Comparison of ENCODE assay signal across 1 cellular context in the genomic region with DNA sequence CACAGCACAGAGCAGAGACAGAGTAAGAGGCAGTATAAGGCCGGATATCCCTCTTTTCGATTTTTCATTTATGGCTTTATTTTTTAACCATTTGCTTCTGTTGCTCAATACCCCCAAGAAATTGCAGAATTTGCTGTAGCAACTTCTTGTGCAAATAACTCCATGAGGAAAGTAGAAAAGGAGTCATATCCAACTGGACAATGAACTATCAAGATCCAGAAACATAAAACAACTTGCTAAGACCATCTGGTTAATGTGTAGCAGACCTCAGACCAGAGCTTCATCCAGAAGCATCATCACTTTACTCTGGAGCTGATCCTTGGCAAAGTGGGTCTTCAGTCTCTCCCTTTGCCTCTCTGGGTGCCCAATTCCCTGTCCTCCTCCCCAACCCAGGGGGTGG.
TF ChIP-seq lines count a peak whose summit lies in the region.

No MANE protein-coding gene starts in this region.

TF ChIP-seq in HCT116, 20 proteins besides CTCF, POLR2A, EP300 and RAD21:
- TF ChIP-seq, protein P1, sequence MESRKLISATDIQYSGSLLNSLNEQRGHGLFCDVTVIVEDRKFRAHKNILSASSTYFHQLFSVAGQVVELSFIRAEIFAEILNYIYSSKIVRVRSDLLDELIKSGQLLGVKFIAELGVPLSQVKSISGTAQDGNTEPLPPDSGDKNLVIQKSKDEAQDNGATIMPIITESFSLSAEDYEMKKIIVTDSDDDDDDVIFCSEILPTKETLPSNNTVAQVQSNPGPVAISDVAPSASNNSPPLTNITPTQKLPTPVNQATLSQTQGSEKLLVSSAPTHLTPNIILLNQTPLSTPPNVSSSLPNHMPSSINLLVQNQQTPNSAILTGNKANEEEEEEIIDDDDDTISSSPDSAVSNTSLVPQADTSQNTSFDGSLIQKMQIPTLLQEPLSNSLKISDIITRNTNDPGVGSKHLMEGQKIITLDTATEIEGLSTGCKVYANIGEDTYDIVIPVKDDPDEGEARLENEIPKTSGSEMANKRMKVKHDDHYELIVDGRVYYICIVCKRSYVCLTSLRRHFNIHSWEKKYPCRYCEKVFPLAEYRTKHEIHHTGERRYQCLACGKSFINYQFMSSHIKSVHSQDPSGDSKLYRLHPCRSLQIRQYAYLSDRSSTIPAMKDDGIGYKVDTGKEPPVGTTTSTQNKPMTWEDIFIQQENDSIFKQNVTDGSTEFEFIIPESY (IDR thresholded peaks at IDR 0.05; ENCODE audit: extremely low read depth, insufficient replicate concordance, low read length): no peak
- TF ChIP-seq ELF1 (IDR thresholded peaks at IDR 0.05; ENCODE audit: borderline replicate concordance, low read depth): no peak
- TF ChIP-seq EZH2phosphoT487 (IDR thresholded peaks at IDR 0.05; ENCODE audit: borderline replicate concordance): no peak
- no peak for TF ChIP-seq FOSL1 (IDR thresholded peaks at IDR 0.05; ENCODE audit: low read depth)
- TF ChIP-seq ZNF274 (IDR thresholded peaks at IDR 0.05; ENCODE audit: low read depth, low read length): no peak
- TF ChIP-seq, protein P2, sequence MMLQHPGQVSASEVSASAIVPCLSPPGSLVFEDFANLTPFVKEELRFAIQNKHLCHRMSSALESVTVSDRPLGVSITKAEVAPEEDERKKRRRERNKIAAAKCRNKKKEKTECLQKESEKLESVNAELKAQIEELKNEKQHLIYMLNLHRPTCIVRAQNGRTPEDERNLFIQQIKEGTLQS (IDR thresholded peaks at IDR 0.05): no peak
- no peak for TF ChIP-seq ZFX (IDR thresholded peaks at IDR 0.05)
- TF ChIP-seq POLR2AphosphoS5 (IDR thresholded peaks at IDR 0.05; ENCODE audit: low read depth, low read length): no peak
- no peak for TF ChIP-seq EGR1 (IDR thresholded peaks at IDR 0.05; ENCODE audit: low read depth)
- TF ChIP-seq, protein P3, sequence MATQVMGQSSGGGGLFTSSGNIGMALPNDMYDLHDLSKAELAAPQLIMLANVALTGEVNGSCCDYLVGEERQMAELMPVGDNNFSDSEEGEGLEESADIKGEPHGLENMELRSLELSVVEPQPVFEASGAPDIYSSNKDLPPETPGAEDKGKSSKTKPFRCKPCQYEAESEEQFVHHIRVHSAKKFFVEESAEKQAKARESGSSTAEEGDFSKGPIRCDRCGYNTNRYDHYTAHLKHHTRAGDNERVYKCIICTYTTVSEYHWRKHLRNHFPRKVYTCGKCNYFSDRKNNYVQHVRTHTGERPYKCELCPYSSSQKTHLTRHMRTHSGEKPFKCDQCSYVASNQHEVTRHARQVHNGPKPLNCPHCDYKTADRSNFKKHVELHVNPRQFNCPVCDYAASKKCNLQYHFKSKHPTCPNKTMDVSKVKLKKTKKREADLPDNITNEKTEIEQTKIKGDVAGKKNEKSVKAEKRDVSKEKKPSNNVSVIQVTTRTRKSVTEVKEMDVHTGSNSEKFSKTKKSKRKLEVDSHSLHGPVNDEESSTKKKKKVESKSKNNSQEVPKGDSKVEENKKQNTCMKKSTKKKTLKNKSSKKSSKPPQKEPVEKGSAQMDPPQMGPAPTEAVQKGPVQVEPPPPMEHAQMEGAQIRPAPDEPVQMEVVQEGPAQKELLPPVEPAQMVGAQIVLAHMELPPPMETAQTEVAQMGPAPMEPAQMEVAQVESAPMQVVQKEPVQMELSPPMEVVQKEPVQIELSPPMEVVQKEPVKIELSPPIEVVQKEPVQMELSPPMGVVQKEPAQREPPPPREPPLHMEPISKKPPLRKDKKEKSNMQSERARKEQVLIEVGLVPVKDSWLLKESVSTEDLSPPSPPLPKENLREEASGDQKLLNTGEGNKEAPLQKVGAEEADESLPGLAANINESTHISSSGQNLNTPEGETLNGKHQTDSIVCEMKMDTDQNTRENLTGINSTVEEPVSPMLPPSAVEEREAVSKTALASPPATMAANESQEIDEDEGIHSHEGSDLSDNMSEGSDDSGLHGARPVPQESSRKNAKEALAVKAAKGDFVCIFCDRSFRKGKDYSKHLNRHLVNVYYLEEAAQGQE (IDR thresholded peaks at IDR 0.05; ENCODE audit: low read depth): no peak
- TF ChIP-seq SRF (IDR thresholded peaks at IDR 0.05; ENCODE audit: low read depth): no peak
- TF ChIP-seq YY1 (IDR thresholded peaks at IDR 0.05; ENCODE audit: extremely low read depth, insufficient replicate concordance, low read depth, low read length): no peak
- TF ChIP-seq, protein P4, sequence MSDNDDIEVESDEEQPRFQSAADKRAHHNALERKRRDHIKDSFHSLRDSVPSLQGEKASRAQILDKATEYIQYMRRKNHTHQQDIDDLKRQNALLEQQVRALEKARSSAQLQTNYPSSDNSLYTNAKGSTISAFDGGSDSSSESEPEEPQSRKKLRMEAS (IDR thresholded peaks at IDR 0.05): no peak
